8 cellular contexts compared by ENCODE assay signal in the genomic region with DNA sequence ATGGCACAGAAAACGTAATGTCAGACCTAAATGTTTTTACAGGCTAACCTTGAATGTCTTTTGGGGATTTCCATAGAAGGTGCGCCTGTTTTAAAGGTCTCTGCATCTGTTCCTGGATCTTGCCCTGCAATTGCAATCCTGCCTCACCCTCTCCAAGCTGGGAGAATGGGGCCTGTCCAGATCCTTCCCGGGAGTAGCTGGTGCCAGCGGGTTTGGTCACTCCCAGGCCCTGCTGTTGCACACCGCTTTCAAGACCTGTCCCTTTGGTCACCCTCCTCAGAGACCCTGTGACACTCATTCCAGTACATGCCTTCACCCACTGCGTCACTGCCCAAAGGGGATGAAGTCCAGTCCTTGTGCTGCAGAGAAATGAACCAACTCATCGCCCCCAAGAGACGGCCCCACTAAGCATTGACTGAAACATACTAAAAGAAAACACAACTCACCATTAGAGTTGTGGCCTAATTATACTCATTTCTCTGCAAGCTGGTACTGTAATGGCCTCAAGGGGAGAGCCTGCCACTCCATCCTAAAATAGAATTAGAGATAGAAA. TPM values are rescaled to one million over a fixed set of nuclear protein-coding genes. Genes with fewer than 3 reads are reported as not detected.
DNase-seq lines count a peak whose midpoint lies in the region; ATAC-seq and TF ChIP-seq lines count a peak whose summit lies in the region.

No MANE protein-coding gene starts in this region.

- H4K20me1 ChIP-seq in SK-N-SH (ENCODE audit: insufficient read depth) = no peaks in the 10 kb centered on the region

- H3K9me3 ChIP-seq in SK-N-SH = no peaks in the 10 kb centered on the region

- H3K4me1 Mint-ChIP-seq in type B pancreatic cell (ENCODE audit: unreplicated experiment) = peaks cover 42% of the 10 kb centered on the region

- H3K27me3 ChIP-seq in SK-N-SH (ENCODE audit: insufficient read depth) = no peaks in the 10 kb centered on the region

- peak overlapping the region; percentile 100 for H3K27ac ChIP-seq in SK-N-SH (ENCODE audit: low read depth in 2 of 2, low read length in 1 of 2)
- peak overlapping the region; percentile 99 to 100 for H3K27ac ChIP-seq in coronary artery

- peak overlapping the region; percentile 91 for H3K4me2 ChIP-seq in SK-N-SH

- TF ChIP-seq EP300 in SK-N-SH (IDR thresholded peaks at IDR 0.05; ENCODE audit: borderline replicate concordance in 1 of 2, low read depth in 1 of 2, low read length in 1 of 2) = no peak

- peaks cover 19% of the 10 kb centered on the region for H3K36me3 Mint-ChIP-seq in type B pancreatic cell

- peaks cover 40 to 51% of the 10 kb centered on the region in 2 experiments for H3K4me1 ChIP-seq in SK-N-SH (ENCODE audit: control insufficient read depth in 1 of 2, insufficient read depth in 2 of 2, low read depth in 1 of 2, low read length in 1 of 2)

- no peak for ATAC-seq in GM21528 (IDR thresholded peaks at IDR 0.05; ENCODE audit: low FRiP score, unreplicated experiment)

- H2AFZ ChIP-seq in SK-N-SH (ENCODE audit: low read depth) = peak overlapping the region; percentile 20; the same call in 1 of the 2 replicates

- H3F3A ChIP-seq in SK-N-SH (replicated peaks; ENCODE audit: insufficient read depth) = peaks cover 41% of the 10 kb centered on the region

- peak overlapping the region; percentile 99 for H3K9ac ChIP-seq in SK-N-SH

- H3K4me3 ChIP-seq in SK-N-SH (ENCODE audit: low read depth in 2 of 2, low read length in 1 of 2) (peak overlapping the region in 1 of 2 experiments; percentile 32; a peak in 2 of 4 replicates), coronary artery (peak overlapping the region; percentile 96)

- peaks cover 24% of the 10 kb centered on the region for H3K79me2 ChIP-seq in SK-N-SH (ENCODE audit: insufficient read depth)

- no peaks in the 10 kb centered on the region for H3K9me3 Mint-ChIP-seq in type B pancreatic cell

- H3K4me3 Mint-ChIP-seq in type B pancreatic cell = peak overlapping the region; percentile 86

- in situ Hi-C loops in G401 (cut with HindIII; ENCODE audit: low sequenced_read_pairs) = loop anchor here (25.0 kb wide), 1 partner anchor 475 kb away; no protein-coding TSS in a partner anchor

- TF ChIP-seq CTCF in SK-N-SH (IDR thresholded peaks at IDR 0.05) (no peak), coronary artery (IDR thresholded peaks at IDR 0.05) (no peak), type B pancreatic cell (conservative IDR thresholded peaks at IDR 0.05) (no peak)

- POLR2A ChIA-PET in SK-N-SH (lab: Yijun Ruan, JAX) = interaction anchor here (0.6 to 6.2 kb wide), 34 partner anchors 8 to 472 kb away, joined by 3 to 108 read pairs (median 4); no protein-coding TSS in a partner anchor

- H3K27ac Mint-ChIP-seq in type B pancreatic cell = peak overlapping the region; percentile 99

- H3K9me2 ChIP-seq in SK-N-SH = no peaks in the 10 kb centered on the region

- peaks cover 10 to 16% of the 10 kb centered on the region in 2 experiments for H3K36me3 ChIP-seq in SK-N-SH (replicated peaks in 1 of 2; ENCODE audit: control insufficient read depth in 1 of 2, insufficient read depth in 2 of 2, low read length in 1 of 2)

- WGBS in SK-N-SH (ENCODE audit: low lambda C conversion rate) = 35% methylated on average over 8 of the region's 8 CpGs

- peak; percentile 23 for DNase-seq in activated CD4-positive, alpha-beta T cell treated with anti-CD3 and anti-CD28 coated beads for 48 hours
- no peak for DNase-seq in activated CD4-positive, alpha-beta T cell treated with anti-CD3 and anti-CD28 coated beads, Interleukin-2, amount 50 U/mL, for 4 hours
- DNase-seq in SK-N-SH (no peak), coronary artery (ENCODE audit: low spot score) (peak; percentile 94), mucosa of gallbladder (ENCODE audit: low spot score) (peak; percentile 40), type B pancreatic cell (ENCODE audit: extremely low spot score, unreplicated experiment) (no peak), G401 (ENCODE audit: low spot score) (no peak)

- CTCF ChIA-PET in SK-N-SH (lab: Yijun Ruan, JAX) = interaction anchor here (0.6 to 4.6 kb wide), 15 partner anchors 8 to 493 kb away, joined by 3 to 27 read pairs (median 4); no protein-coding TSS in a partner anchor

- no peak for TF ChIP-seq RAD21 in SK-N-SH (IDR thresholded peaks at IDR 0.05; ENCODE audit: low read length)

- peaks cover 8% of the 10 kb centered on the region for H3K27me3 Mint-ChIP-seq in type B pancreatic cell

TF ChIP-seq in SK-N-SH, 30 proteins besides CTCF, POLR2A, EP300 and RAD21:
- no peak for TF ChIP-seq RCOR1 (IDR thresholded peaks at IDR 0.05; ENCODE audit: low read length)
- TF ChIP-seq PBX3 (IDR thresholded peaks at IDR 0.05) = no peak
- no peak for TF ChIP-seq GABPA (IDR thresholded peaks at IDR 0.05; ENCODE audit: low read depth)
- TF ChIP-seq, protein P1, sequence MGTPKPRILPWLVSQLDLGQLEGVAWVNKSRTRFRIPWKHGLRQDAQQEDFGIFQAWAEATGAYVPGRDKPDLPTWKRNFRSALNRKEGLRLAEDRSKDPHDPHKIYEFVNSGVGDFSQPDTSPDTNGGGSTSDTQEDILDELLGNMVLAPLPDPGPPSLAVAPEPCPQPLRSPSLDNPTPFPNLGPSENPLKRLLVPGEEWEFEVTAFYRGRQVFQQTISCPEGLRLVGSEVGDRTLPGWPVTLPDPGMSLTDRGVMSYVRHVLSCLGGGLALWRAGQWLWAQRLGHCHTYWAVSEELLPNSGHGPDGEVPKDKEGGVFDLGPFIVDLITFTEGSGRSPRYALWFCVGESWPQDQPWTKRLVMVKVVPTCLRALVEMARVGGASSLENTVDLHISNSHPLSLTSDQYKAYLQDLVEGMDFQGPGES (IDR thresholded peaks at IDR 0.05; ENCODE audit: low read depth, low read length) = no peak
- no peak for TF ChIP-seq SIN3A (IDR thresholded peaks at IDR 0.05; ENCODE audit: borderline replicate concordance, low read depth, low read length)
- TF ChIP-seq NRF1 (IDR thresholded peaks at IDR 0.05; ENCODE audit: low read depth, low read length) = no peak
- no peak for TF ChIP-seq CHD2 (IDR thresholded peaks at IDR 0.05; ENCODE audit: low read length, partially characterized antibody)
- no peak for TF ChIP-seq EZH2phosphoT487 (IDR thresholded peaks at IDR 0.05; ENCODE audit: borderline replicate concordance, low read depth)
- TF ChIP-seq JUND (IDR thresholded peaks at IDR 0.05) = no peak
- TF ChIP-seq TAF1 (IDR thresholded peaks at IDR 0.05; ENCODE audit: borderline replicate concordance, low read depth, low read length) = no peak
- TF ChIP-seq TCF12 (IDR thresholded peaks at IDR 0.05) = no peak
- TF ChIP-seq FOXM1 (IDR thresholded peaks at IDR 0.05; ENCODE audit: low read depth) = no peak
- TF ChIP-seq TEAD4 (IDR thresholded peaks at IDR 0.05; ENCODE audit: borderline replicate concordance, insufficient read depth) = no peak
- no peak for TF ChIP-seq FOSL2 (IDR thresholded peaks at IDR 0.05; ENCODE audit: borderline replicate concordance, low read depth)
- TF ChIP-seq, protein P2, sequence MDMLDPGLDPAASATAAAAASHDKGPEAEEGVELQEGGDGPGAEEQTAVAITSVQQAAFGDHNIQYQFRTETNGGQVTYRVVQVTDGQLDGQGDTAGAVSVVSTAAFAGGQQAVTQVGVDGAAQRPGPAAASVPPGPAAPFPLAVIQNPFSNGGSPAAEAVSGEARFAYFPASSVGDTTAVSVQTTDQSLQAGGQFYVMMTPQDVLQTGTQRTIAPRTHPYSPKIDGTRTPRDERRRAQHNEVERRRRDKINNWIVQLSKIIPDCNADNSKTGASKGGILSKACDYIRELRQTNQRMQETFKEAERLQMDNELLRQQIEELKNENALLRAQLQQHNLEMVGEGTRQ (IDR thresholded peaks at IDR 0.05; ENCODE audit: borderline replicate concordance, low read depth, low read length) = no peak

RNA-seq across cellular contexts. Expression of gene IRF2BP2, which starts 1.9 kb away (rescaled TPM):
- polyA plus RNA-seq in SK-N-SH (2012; rRNA removed) = 40.3 and 73.9 TPM in 2 replicates
- polyA plus RNA-seq in SK-N-SH (2012; cell fraction: cytosol; rRNA removed) = 28.1 and 46.6 TPM in 2 replicates
- 73.9 and 167 TPM in 2 replicates for polyA plus RNA-seq in SK-N-SH (2012; cell fraction: nucleus; rRNA removed)
- 231 TPM for total RNA-seq in mucosa of gallbladder
- 181 and 202 TPM in 2 replicates for total RNA-seq in type B pancreatic cell (ENCODE audit: low replicate concordance)
- total RNA-seq in G401 (2014; rRNA removed; shearing (Covaris generic)) = 41.1 and 44.7 TPM in 2 replicates

Comparison
In these comparisons a context has a peak if more than half of its experiments do, and no peak if none do; other contexts are left out.
1. DNase-seq: peak in activated CD4-positive, alpha-beta T cell treated with anti-CD3 and anti-CD28 coated beads for 48 hours (single experiment), coronary artery (single experiment) and mucosa of gallbladder (single experiment); none in activated CD4-positive, alpha-beta T cell treated with anti-CD3 and anti-CD28 coated beads, Interleukin-2, amount 50 U/mL, for 4 hours (0 of 2), SK-N-SH (single experiment), type B pancreatic cell (single experiment) and G401 (single experiment).